In the genomic region with DNA sequence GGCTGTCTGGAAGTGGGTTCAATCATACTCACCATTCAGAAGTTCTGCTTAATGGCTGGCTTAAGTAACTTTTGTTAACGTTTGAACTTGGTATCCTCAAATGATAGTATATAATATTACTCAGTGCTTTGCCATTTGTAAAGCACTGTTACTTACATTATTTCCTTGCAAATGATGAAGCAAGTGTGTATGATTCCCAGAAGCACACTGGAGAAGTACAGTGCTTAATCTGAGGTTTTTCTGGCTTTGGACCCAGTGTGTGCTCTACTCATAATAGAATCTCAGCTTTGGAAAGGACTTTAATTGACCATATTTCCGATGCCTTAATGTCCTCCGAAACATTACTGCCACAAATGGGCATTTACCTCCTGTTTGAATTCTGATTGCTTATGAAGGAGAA, we compare ENCODE assay signal across 28 cellular contexts.
"Had no signal": no experiment of that assay in that cellular context is flagged by ENCODE, and none has a peak within 500 bp of the region (broad histone marks: within the 10 kb centered on the region; RNA-seq: fewer than 3 reads in every experiment).

No MANE protein-coding gene starts in this region.

- H3K36me3 Mint-ChIP-seq: natural killer cell had no signal

- H3K27me3 ChIP-seq: neural progenitor cell, neutrophil, right atrium auricular region, right lobe of liver, spleen, suprapubic skin, tibial nerve, vagina had no signal

- H3K27ac Mint-ChIP-seq: immature natural killer cell; mesothelial cell of epicardium; naive B cell; natural killer cell; nephron progenitor cell; neural progenitor cell; stimulated activated effector memory CD8-positive, alpha-beta T cell treated with anti-CD3 and anti-CD28 coated beads, Interleukin-12 subunit alpha, Interleukin-12 subunit beta, amount 100 ng/mL, for 72 hours; stimulated activated naive CD8-positive, alpha-beta T cell treated with anti-CD3 and anti-CD28 coated beads, Interleukin-15, Interleukin-2, amounts not matched to agents 100 ng/mL and 50 ng/mL, for 24 hours; type B pancreatic cell had no signal

- FAIRE-seq: islet of Langerhans had no signal

- H3K4me1 ChIP-seq: parathyroid adenoma had no signal

- DNase-seq: head of caudate nucleus; hippocampal formation; immature natural killer cell; lower lobe of right lung; mesendoderm; naive B cell; natural killer cell; nephron progenitor cell; occipital lobe; right lobe of liver; spleen; stimulated activated CD4-positive, alpha-beta T cell treated with anti-CD3 and anti-CD28 coated beads, Interleukin-4, amount 100 ng/mL, for 24 hours; stimulated activated naive CD4-positive, alpha-beta T cell had no signal

- H3K4me2 ChIP-seq: neural progenitor cell had no signal

- H3K4me3 ChIP-seq: lower lobe of right lung, neural progenitor cell, right atrium auricular region, right lobe of liver, skin epidermis, spleen, suprapubic skin, thoracic aorta, tibial nerve, vagina had no signal

- H3K9me3 ChIP-seq: lower lobe of right lung, neutrophil, right atrium auricular region, right lobe of liver, suprapubic skin, thoracic aorta, tibial nerve, vagina had no signal

- H3K9ac ChIP-seq: neural progenitor cell, parathyroid adenoma had no signal

- H3K27me3 Mint-ChIP-seq: naive B cell, type B pancreatic cell had no signal

- H3K36me3 ChIP-seq: lower lobe of right lung, neural progenitor cell, neutrophil, right atrium auricular region, right lobe of liver, spleen, thoracic aorta, tibial nerve, vagina had no signal

- H3K27ac ChIP-seq: lower lobe of right lung, neural progenitor cell, neutrophil, parathyroid adenoma, right atrium auricular region, right lobe of liver, skin epidermis, spleen, suprapubic skin, thoracic aorta, tibial nerve, vagina had no signal

- H2AFZ ChIP-seq: neural progenitor cell, parathyroid adenoma had no signal

- H3K9me3 Mint-ChIP-seq: type B pancreatic cell had no signal

- H3K4me3 Mint-ChIP-seq: immature natural killer cell; mesothelial cell of epicardium; naive B cell; natural killer cell; nephron progenitor cell; neural progenitor cell; stimulated activated effector memory CD8-positive, alpha-beta T cell treated with anti-CD3 and anti-CD28 coated beads, Interleukin-12 subunit alpha, Interleukin-12 subunit beta, amount 100 ng/mL, for 72 hours; stimulated activated naive CD8-positive, alpha-beta T cell treated with anti-CD3 and anti-CD28 coated beads, Interleukin-15, Interleukin-2, amounts not matched to agents 100 ng/mL and 50 ng/mL, for 24 hours; type B pancreatic cell had no signal

- ATAC-seq: left lobe of liver; lower lobe of right lung; natural killer cell; right lobe of liver; stimulated activated effector memory CD8-positive, alpha-beta T cell treated with anti-CD3 and anti-CD28 coated beads, Interleukin-12 subunit alpha, Interleukin-12 subunit beta, amount 100 ng/mL, for 72 hours had no signal
